30 cellular contexts compared by ENCODE assay signal in the genomic region with DNA sequence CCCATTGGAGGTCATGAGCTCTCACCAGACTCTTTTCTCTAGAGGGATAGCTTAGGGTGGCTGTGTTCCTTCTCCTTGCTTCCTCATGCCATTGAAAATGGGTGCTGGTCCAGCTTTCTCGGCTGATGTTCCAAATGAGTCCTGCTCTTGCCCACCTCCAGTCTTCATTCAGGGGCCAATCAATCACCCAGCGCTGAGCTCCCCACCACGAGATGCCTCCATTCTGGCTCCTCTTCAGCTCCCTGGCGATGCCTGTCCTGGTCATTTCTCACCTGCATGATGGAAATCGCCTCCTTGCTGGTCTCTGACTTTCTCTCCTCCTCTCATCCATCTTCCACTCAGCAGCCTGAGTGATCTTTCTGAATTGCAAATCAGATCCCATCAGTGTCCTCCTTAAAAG.
"Had no signal": no experiment of that assay in that cellular context is flagged by ENCODE, and none has a peak within 500 bp of the region (broad histone marks: within the 10 kb centered on the region; RNA-seq: fewer than 3 reads in every experiment).

No MANE protein-coding gene starts in this region.

- DNase-seq: naive thymus-derived CD4-positive, alpha-beta T cell; nephron progenitor cell; nucleus accumbens; ovary; posterior cingulate gyrus; psoas muscle; right cardiac atrium; right lobe of liver; sigmoid colon; small intestine; stimulated activated CD4-positive, alpha-beta T cell treated with anti-CD3 and anti-CD28 coated beads, Interleukin-15, amount 100 ng/mL, for 24 hours; stimulated activated CD4-positive, alpha-beta T cell treated with anti-CD3 and anti-CD28 coated beads, Interleukin-2, amount 100 ng/mL, for 24 hours; stimulated activated CD4-positive, alpha-beta T cell treated with anti-CD3 and anti-CD28 coated beads, Interleukin-2, amount 100 ng/mL, for 48 hours; stimulated activated CD4-positive, alpha-beta T cell treated with anti-CD3 and anti-CD28 coated beads, Interleukin-4, amount 100 ng/mL, for 24 hours; stimulated activated naive B cell treated with anti-CD40 and anti-IgM and Interleukin-4, amounts not matched to agents 10 μg/mL and 1 μg/mL and 100 μg/mL, for 72 hours; stimulated activated naive CD4-positive, alpha-beta T cell treated with Interleukin-2 at 50 U/mL for 16 hours; stomach; thyroid gland; trophoblast cell; upper lobe of left lung had no signal

- H3K4me3 ChIP-seq: ovary, psoas muscle, right lobe of liver, sigmoid colon, stomach, thoracic aorta, thyroid gland, tibial nerve, upper lobe of left lung, vagina had no signal

- H3K27ac ChIP-seq: neutrophil, ovary, parathyroid adenoma, psoas muscle, right lobe of liver, sigmoid colon, stomach, thoracic aorta, thyroid gland, tibial nerve, upper lobe of left lung, vagina had no signal

- H3K36me3 ChIP-seq: neutrophil, ovary, right lobe of liver, sigmoid colon, stomach, thoracic aorta, thyroid gland, tibial nerve, upper lobe of left lung, vagina had no signal

- H2AFZ ChIP-seq: parathyroid adenoma had no signal

- H3K4me1 Mint-ChIP-seq: nephron progenitor cell had no signal

- H3K36me3 Mint-ChIP-seq: natural killer cell treated with Interleukin-12 subunit alpha and Interleukin-12 subunit beta and Interleukin-15 and Interleukin-18, amount 100 ng/mL, for 72 hours; stimulated activated effector memory CD8-positive, alpha-beta T cell treated with anti-CD3 and anti-CD28 coated beads, Interleukin-12 subunit alpha, Interleukin-12 subunit beta, amount 100 ng/mL, for 72 hours had no signal

- H3K27me3 Mint-ChIP-seq: naive thymus-derived CD4-positive, alpha-beta T cell; stimulated activated naive B cell treated with anti-CD40 and anti-IgM and Interleukin-4, amounts not matched to agents 10 μg/mL and 1 μg/mL and 100 μg/mL, for 72 hours; stimulated activated naive CD8-positive, alpha-beta T cell treated with anti-CD3 and anti-CD28 coated beads, Interleukin-15, Interleukin-2, amounts not matched to agents 100 ng/mL and 50 ng/mL, for 24 hours had no signal

- H3K27ac Mint-ChIP-seq: natural killer cell treated with Interleukin-12 subunit alpha and Interleukin-12 subunit beta and Interleukin-15 and Interleukin-18, amount 100 ng/mL, for 72 hours; nephron progenitor cell; progenitor cell of endocrine pancreas; stimulated activated effector memory CD8-positive, alpha-beta T cell treated with anti-CD3 and anti-CD28 coated beads, Interleukin-12 subunit alpha, Interleukin-12 subunit beta, amount 100 ng/mL, for 72 hours; stimulated activated naive B cell treated with anti-CD40 and anti-IgM and Interleukin-4, amounts not matched to agents 10 μg/mL and 1 μg/mL and 100 μg/mL, for 72 hours; stimulated activated naive CD8-positive, alpha-beta T cell treated with anti-CD3 and anti-CD28 coated beads, Interleukin-15, Interleukin-2, amounts not matched to agents 100 ng/mL and 50 ng/mL, for 24 hours had no signal

- H3K27me3 ChIP-seq: neutrophil, ovary, right lobe of liver, sigmoid colon, thyroid gland, tibial nerve, upper lobe of left lung, vagina had no signal

- H3K4me3 Mint-ChIP-seq: naive thymus-derived CD4-positive, alpha-beta T cell; natural killer cell treated with Interleukin-12 subunit alpha and Interleukin-12 subunit beta and Interleukin-15 and Interleukin-18, amount 100 ng/mL, for 72 hours; nephron progenitor cell; neural crest cell; stimulated activated effector memory CD8-positive, alpha-beta T cell treated with anti-CD3 and anti-CD28 coated beads, Interleukin-12 subunit alpha, Interleukin-12 subunit beta, amount 100 ng/mL, for 72 hours; stimulated activated naive B cell treated with anti-CD40 and anti-IgM and Interleukin-4, amounts not matched to agents 10 μg/mL and 1 μg/mL and 100 μg/mL, for 72 hours; stimulated activated naive CD8-positive, alpha-beta T cell treated with anti-CD3 and anti-CD28 coated beads, Interleukin-15, Interleukin-2, amounts not matched to agents 100 ng/mL and 50 ng/mL, for 24 hours had no signal

- H3K79me2 ChIP-seq: parathyroid adenoma had no signal

- H3K4me1 ChIP-seq: parathyroid adenoma, psoas muscle, right lobe of liver, sigmoid colon, stomach, tibial nerve, upper lobe of left lung, vagina had no signal

- H3K9me3 Mint-ChIP-seq: natural killer cell treated with Interleukin-12 subunit alpha and Interleukin-12 subunit beta and Interleukin-15 and Interleukin-18, amount 100 ng/mL, for 72 hours; neural crest cell; stimulated activated effector memory CD8-positive, alpha-beta T cell treated with anti-CD3 and anti-CD28 coated beads, Interleukin-12 subunit alpha, Interleukin-12 subunit beta, amount 100 ng/mL, for 72 hours had no signal

- H3K9me3 ChIP-seq: neutrophil, ovary, psoas muscle, right lobe of liver, sigmoid colon, stomach, thoracic aorta, thyroid gland, tibial nerve, upper lobe of left lung, vagina had no signal

- H3K9ac ChIP-seq: parathyroid adenoma had no signal
